34 cellular contexts compared by ENCODE assay signal in the genomic region with DNA sequence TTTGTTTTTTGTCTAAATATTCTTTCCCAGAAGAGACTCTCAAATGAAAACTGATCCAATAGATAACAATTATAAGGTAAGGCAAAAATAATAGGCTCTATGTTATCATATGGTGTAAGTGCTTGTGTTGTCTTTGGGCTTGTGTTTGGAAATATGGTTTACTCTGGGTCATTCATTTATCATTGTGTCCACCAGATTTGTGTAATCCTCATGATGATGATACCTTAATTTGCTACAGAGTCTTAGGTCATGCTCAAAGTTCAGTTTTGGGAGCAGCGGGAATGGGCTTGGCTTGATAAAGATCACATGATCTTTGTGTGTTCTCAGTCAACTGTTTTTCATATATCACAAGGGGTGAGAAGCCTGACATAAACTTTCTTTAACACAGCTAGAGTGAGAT. TPM values are rescaled to one million over a fixed set of nuclear protein-coding genes. Genes with fewer than 3 reads are reported as not detected.
"Had no signal": no experiment of that assay in that cellular context is flagged by ENCODE, and none has a peak within 500 bp of the region (broad histone marks: within the 10 kb centered on the region; RNA-seq: fewer than 3 reads in every experiment).

No MANE protein-coding gene starts in this region.

- H3K9me3 Mint-ChIP-seq: mesothelial cell of epicardium; neural crest cell; stimulated activated naive CD8-positive, alpha-beta T cell treated with anti-CD3 and anti-CD28 coated beads, Interleukin-15, Interleukin-2, amounts not matched to agents 100 ng/mL and 50 ng/mL, for 24 hours had no signal

- H3K4me1 Mint-ChIP-seq: mesothelial cell of epicardium; naive B cell; natural killer cell; neural crest cell; stimulated activated effector memory CD8-positive, alpha-beta T cell treated with anti-CD3 and anti-CD28 coated beads, Interleukin-12 subunit alpha, Interleukin-12 subunit beta, amount 100 ng/mL, for 72 hours had no signal

- H3K4me3 ChIP-seq: heart right ventricle, left lung, lung, pancreas, prostate gland, sigmoid colon, spleen, suprapubic skin, thoracic aorta, tibial artery, upper lobe of right lung had no signal

- H3K27ac ChIP-seq: heart right ventricle, left lung, pancreas, prostate gland, sigmoid colon, spleen, suprapubic skin, thoracic aorta, tibial artery, upper lobe of right lung had no signal

- ATAC-seq: heart right ventricle; left cardiac atrium; natural killer cell; pancreas; right cardiac atrium; stimulated activated effector memory CD8-positive, alpha-beta T cell treated with anti-CD3 and anti-CD28 coated beads, Interleukin-12 subunit alpha, Interleukin-12 subunit beta, amount 100 ng/mL, for 72 hours had no signal

- H3K27ac Mint-ChIP-seq: mesothelial cell of epicardium; naive B cell; natural killer cell; stimulated activated effector memory CD8-positive, alpha-beta T cell treated with anti-CD3 and anti-CD28 coated beads, Interleukin-12 subunit alpha, Interleukin-12 subunit beta, amount 100 ng/mL, for 72 hours; stimulated activated naive CD8-positive, alpha-beta T cell treated with anti-CD3 and anti-CD28 coated beads, Interleukin-15, Interleukin-2, amounts not matched to agents 100 ng/mL and 50 ng/mL, for 24 hours had no signal

- FAIRE-seq: keratinocyte, pancreas, small intestine, urothelium cell line had no signal

- H3K36me3 Mint-ChIP-seq: mesothelial cell of epicardium; naive B cell; natural killer cell; stimulated activated effector memory CD8-positive, alpha-beta T cell treated with anti-CD3 and anti-CD28 coated beads, Interleukin-12 subunit alpha, Interleukin-12 subunit beta, amount 100 ng/mL, for 72 hours had no signal

- H3K36me3 ChIP-seq: heart right ventricle, left lung, pancreas, prostate gland, sigmoid colon, spleen, suprapubic skin, thoracic aorta, tibial artery, upper lobe of right lung had no signal

- DNase-seq: heart right ventricle; hippocampal formation; kidney glomerular epithelial cell; left cardiac atrium; left lung; mesendoderm; naive B cell; natural killer cell; nucleus accumbens; pancreas; posterior cingulate gyrus; retina; right cardiac atrium; sigmoid colon; small intestine; spleen; stimulated activated CD4-positive, alpha-beta T cell treated with anti-CD3 and anti-CD28 coated beads, Interleukin-4, amount 100 ng/mL, for 24 hours; stimulated activated naive CD4-positive, alpha-beta T cell; tibial artery; trophoblast cell; upper lobe of right lung had no signal

- H3K27me3 ChIP-seq: left lung, pancreas, sigmoid colon, spleen, suprapubic skin, tibial artery, upper lobe of right lung had no signal

- H3K4me3 Mint-ChIP-seq: mesothelial cell of epicardium; naive B cell; natural killer cell; neural crest cell; stimulated activated effector memory CD8-positive, alpha-beta T cell treated with anti-CD3 and anti-CD28 coated beads, Interleukin-12 subunit alpha, Interleukin-12 subunit beta, amount 100 ng/mL, for 72 hours; stimulated activated naive CD8-positive, alpha-beta T cell treated with anti-CD3 and anti-CD28 coated beads, Interleukin-15, Interleukin-2, amounts not matched to agents 100 ng/mL and 50 ng/mL, for 24 hours had no signal

- H3K4me1 ChIP-seq: heart right ventricle, left lung, pancreas, prostate gland, sigmoid colon, spleen, suprapubic skin, tibial artery, upper lobe of right lung had no signal

- H3K9me3 ChIP-seq: heart right ventricle, left lung, pancreas, prostate gland, sigmoid colon, spleen, suprapubic skin, thoracic aorta, tibial artery, upper lobe of right lung had no signal

RNA-seq across cellular contexts. Expression of gene PLPPR1, which starts 34.2 kb away (rescaled TPM):
- total RNA-seq: heart right ventricle, mononuclear cell, natural killer cell, osteoblast, right cardiac atrium, spleen, subcutaneous adipose tissue, thoracic aorta had no signal
- polyA plus RNA-seq: heart right ventricle, keratinocyte, right cardiac atrium, spleen had no signal
